Comparison of ENCODE assay signal across 34 cellular contexts in the genomic region with DNA sequence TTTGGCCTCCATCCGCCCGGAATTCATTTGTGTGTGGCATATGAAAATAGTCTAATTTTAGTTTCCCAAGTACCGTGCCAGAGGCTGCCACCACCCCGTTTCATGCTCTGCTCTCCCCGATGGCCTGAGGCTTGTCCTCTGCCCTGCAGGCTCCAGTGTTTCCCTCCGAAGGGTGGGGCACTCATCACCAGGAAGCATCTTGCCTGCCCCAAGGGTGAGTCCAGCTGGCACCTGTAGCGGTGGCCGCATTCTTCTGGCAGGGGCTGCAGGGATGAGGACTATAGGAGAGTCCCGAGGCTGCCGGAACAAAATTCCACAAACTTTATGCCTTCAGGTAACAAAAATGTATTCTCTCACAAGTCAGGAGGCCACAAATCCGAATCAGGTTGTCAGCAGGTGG.
"Had no signal": no experiment of that assay in that cellular context is flagged by ENCODE, and none has a peak within 500 bp of the region (broad histone marks: within the 10 kb centered on the region; RNA-seq: fewer than 3 reads in every experiment).

No MANE protein-coding gene starts in this region.

- H3K27ac ChIP-seq: ascending aorta, cardiac muscle cell, RWPE1, SK-N-MC, WERI-Rb-1 had no signal

- H3K9me3 ChIP-seq: ascending aorta had no signal

- ATAC-seq: activated CD8-positive, alpha-beta memory T cell treated with anti-CD3 and anti-CD28 coated beads, Interleukin-2, amount 10 ng/mL, durations not matched to agents 7 days and 5 days; PC-3; Right ventricle myocardium inferior had no signal

- H3K27me3 ChIP-seq: ascending aorta, cardiac muscle cell had no signal

- H3K4me1 ChIP-seq: ascending aorta had no signal

- H3K36me3 ChIP-seq: ascending aorta, cardiac muscle cell, WERI-Rb-1 had no signal

- H3K4me3 ChIP-seq: ascending aorta, cardiac muscle cell, SK-N-MC had no signal

- DNase-seq: activated CD4-positive, alpha-beta memory T cell treated with anti-CD3 and anti-CD28 coated beads, Interleukin-2, amount 10 ng/mL, durations not matched to agents 7 days and 5 days; activated CD4-positive, alpha-beta T cell treated with anti-CD3 and anti-CD28 coated beads for 1 hour; activated CD4-positive, alpha-beta T cell treated with anti-CD3 and anti-CD28 coated beads for 48 hours; activated CD4-positive, CD25-positive, alpha-beta regulatory T cell; activated CD8-positive, alpha-beta memory T cell treated with anti-CD3 and anti-CD28 coated beads for 24 hours; activated CD8-positive, alpha-beta memory T cell treated with anti-CD3 and anti-CD28 coated beads, Interleukin-2, amount 10 ng/mL, durations not matched to agents 7 days and 5 days; activated gamma-delta T cell; activated naive CD4-positive, alpha-beta T cell treated with Interleukin-2 at 50 U/mL for 16 hours; activated naive CD8-positive, alpha-beta T cell treated with anti-CD3 and anti-CD28 coated beads, Interleukin-2, amount 10 ng/mL, durations not matched to agents 7 days and 5 days; activated T-cell treated with anti-CD3 and anti-CD28 coated beads, Interleukin-2, amount 50 U/mL, for 1 hour; amygdala; Kasumi-1; KG1; MM.1S; MV-4-11; NCI-H1092 treated with DMSO at 0.1 percent for 48 hours; NCI-H1417; NCI-H146; NCI-H187; NCI-H2029 treated with DMSO at 0.1 percent for 48 hours; NCI-H2107; NCI-H2171; NCI-H2227 treated with DMSO at 0.1 percent for 48 hours; NCI-H446; NCI-H510A treated with DMSO at 0.1 percent for 48 hours; PC-3; SIG-M5; T1000; WERI-Rb-1 had no signal
